Comparison of ENCODE assay signal across 1 cellular context in genomic region chr10:5515948-5516761, GRCh38.
A peak's percentile ranks its signal among the peaks of the same experiment; 100 is the strongest.
TF ChIP-seq lines count a peak whose summit lies in the region.

No MANE protein-coding gene starts in this region.

TF ChIP-seq in K562, 482 proteins besides CTCF, POLR2A, EP300 and RAD21:
- TF ChIP-seq ZNF12 (CRISPR knock-in tag; IDR thresholded peaks at IDR 0.05) (no peak), NFIX (CRISPR knock-in tag; IDR thresholded peaks at IDR 0.05; ENCODE audit: low read depth) (no peak), ELF1 (tag; IDR thresholded peaks at IDR 0.05) (no peak), STAT6 (CRISPR knock-in tag; IDR thresholded peaks at IDR 0.05) (no peak), ZNF133 (CRISPR knock-in tag; IDR thresholded peaks at IDR 0.05) (no peak), PKNOX1 (IDR thresholded peaks at IDR 0.05) (0 out of 2 replicates have a peak, but pooled peaks have one; percentile 16), BHLHE40 (IDR thresholded peaks at IDR 0.05; ENCODE audit: low read length) (no peak), PCBP1 (IDR thresholded peaks at IDR 0.05; ENCODE audit: low read depth, low read length, poor library complexity, severe bottlenecking) (no peak), ATF2 (CRISPR knock-in tag; IDR thresholded peaks at IDR 0.05) (no peak), MXI1 (IDR thresholded peaks at IDR 0.05; ENCODE audit: low read depth, low read length) (no peak), FOXA3 (CRISPR knock-in tag; conservative IDR thresholded peaks at IDR 0.05 in 1 of 2, IDR thresholded peaks at IDR 0.05 in 1 of 2) (peak; percentile 59 to 80; a peak in 3 of 4 replicates), ZNF140 (CRISPR knock-in tag; IDR thresholded peaks at IDR 0.05) (no peak)
